ENCODE assay signal across 15 cellular contexts in genomic region chr14:28308727-28309126, GRCh38.
A peak's percentile ranks its signal among the peaks of the same experiment; 100 is the strongest.
DNase-seq lines count a peak whose midpoint lies in the region; ATAC-seq, FAIRE-seq and TF ChIP-seq lines count a peak whose summit lies in the region.
"Had no signal": no experiment of that assay in that cellular context is flagged by ENCODE, and none has a peak within 500 bp of the region (broad histone marks: within the 10 kb centered on the region; RNA-seq: fewer than 3 reads in every experiment).

No MANE protein-coding gene starts in this region.

- no peaks in the 10 kb centered on the region for H3K27me3 Mint-ChIP-seq in astrocyte (ENCODE audit: low read depth, unreplicated experiment)
- H3K27me3 Mint-ChIP-seq: memory B cell had no signal

- H3K27me3 ChIP-seq in astrocyte (ENCODE audit: insufficient read depth, low read length): no peaks in the 10 kb centered on the region
- H3K27me3 ChIP-seq: tibial artery had no signal

- H3K9me3 ChIP-seq in astrocyte (ENCODE audit: insufficient read depth, low read depth, low read length) (no peaks in the 10 kb centered on the region), mucosa of descending colon (peaks cover 3% of the 10 kb centered on the region)
- H3K9me3 ChIP-seq: tibial artery had no signal

- H3K36me3 ChIP-seq in astrocyte (ENCODE audit: insufficient read depth, low read length): no peaks in the 10 kb centered on the region
- H3K36me3 ChIP-seq in mucosa of descending colon (ENCODE audit: low read depth): no peaks in the 10 kb centered on the region
- H3K36me3 ChIP-seq: tibial artery had no signal

- peak; percentile 24 for DNase-seq in HT-29 (ENCODE audit: low spot score)
- peak; percentile 97 for DNase-seq in astrocyte (ENCODE audit: low read depth)
- peak; percentile 81 for DNase-seq in fibroblast of the aortic adventitia (ENCODE audit: low read depth)
- peak; percentile 65 for DNase-seq in smooth muscle cell of the brain vasculature (ENCODE audit: low read depth, low spot score)
- DNase-seq in GM19239 (ENCODE audit: insufficient read length, low spot score): no peak
- no peak for DNase-seq in mucosa of descending colon
- DNase-seq in coronary artery (ENCODE audit: low spot score): no peak
- no peak for DNase-seq in NCI-H187 (lab: John Stamatoyannopoulos, UW)
- DNase-seq: activated CD4-positive, alpha-beta T cell treated with anti-CD3 and anti-CD28 coated beads for 48 hours; activated T-cell treated with anti-CD3 and anti-CD28 coated beads, Interleukin-2, amount 50 U/mL, for 48 hours; amygdala; tibial artery had no signal

- intact Hi-C loops in mucosa of descending colon (cut with DNase I, micrococcal nuclease): no loop called here

- no peak for TF ChIP-seq CTCF in astrocyte (IDR thresholded peaks at IDR 0.05; ENCODE audit: insufficient read depth, low read depth, low read length)
- TF ChIP-seq CTCF in fibroblast of the aortic adventitia (IDR thresholded peaks at IDR 0.05; ENCODE audit: insufficient read depth, low read length): no peak
- no peak for TF ChIP-seq CTCF in mucosa of descending colon (IDR thresholded peaks at IDR 0.05)
- TF ChIP-seq CTCF in coronary artery (IDR thresholded peaks at IDR 0.05): no peak

- H3K4me3 Mint-ChIP-seq in astrocyte (ENCODE audit: unreplicated experiment): no peak overlapping the region
- H3K4me3 Mint-ChIP-seq: memory B cell; T-helper 1 cell treated with Interleukin-12 subunit alpha and Interleukin-12 subunit beta and Interleukin-4 antibody, amounts not matched to agents 30 μg/mL and 1 μg/mL, for 36 hours had no signal

- no peaks in the 10 kb centered on the region for H3K79me2 ChIP-seq in astrocyte (ENCODE audit: insufficient read depth, low read length)

- H3K27ac Mint-ChIP-seq in astrocyte (ENCODE audit: unreplicated experiment): peak overlapping the region; percentile 4
- H3K27ac Mint-ChIP-seq: memory B cell; T-helper 1 cell treated with Interleukin-12 subunit alpha and Interleukin-12 subunit beta and Interleukin-4 antibody, amounts not matched to agents 30 μg/mL and 1 μg/mL, for 36 hours had no signal

- H3K4me1 Mint-ChIP-seq in astrocyte (ENCODE audit: low read depth, unreplicated experiment): peaks cover 18% of the 10 kb centered on the region
- H3K4me1 Mint-ChIP-seq: memory B cell had no signal

- FAIRE-seq in astrocyte (lab: Jason Lieb, UNC) (peak; percentile 79), GM19239 (lab: Jason Lieb, UNC) (no peak)
- FAIRE-seq: endometrium had no signal

- no peaks in the 10 kb centered on the region for H3K36me3 Mint-ChIP-seq in astrocyte (ENCODE audit: low read depth, unreplicated experiment)
- H3K36me3 Mint-ChIP-seq: memory B cell had no signal

- H3K27ac ChIP-seq in astrocyte (ENCODE audit: low read depth, low read length): peak overlapping the region; percentile 69
- no peak overlapping the region for H3K27ac ChIP-seq in coronary artery
- H3K27ac ChIP-seq: tibial artery had no signal

- no peaks in the 10 kb centered on the region for H3K9me3 Mint-ChIP-seq in astrocyte (ENCODE audit: unreplicated experiment)
- H3K9me3 Mint-ChIP-seq: memory B cell had no signal

- no peak overlapping the region for H3K4me3 ChIP-seq in astrocyte (ENCODE audit: insufficient read depth, low read depth, low read length)
- no peak overlapping the region for H3K4me3 ChIP-seq in fibroblast of the aortic adventitia (ENCODE audit: low read depth, low read length)
- no peak overlapping the region for H3K4me3 ChIP-seq in mucosa of descending colon
- no peak overlapping the region for H3K4me3 ChIP-seq in coronary artery
- H3K4me3 ChIP-seq: tibial artery had no signal

- no peak for ATAC-seq in mucosa of descending colon

- peak overlapping the region; percentile 40 for H3K9ac ChIP-seq in astrocyte (ENCODE audit: low read length)

- H2AFZ ChIP-seq in astrocyte (ENCODE audit: low read depth, low read length): peak overlapping the region; percentile 0

- H3K4me1 ChIP-seq in astrocyte (ENCODE audit: insufficient read depth, low read length): peaks cover 11% of the 10 kb centered on the region
- H3K4me1 ChIP-seq in mucosa of descending colon (ENCODE audit: low read depth): no peaks in the 10 kb centered on the region
- H3K4me1 ChIP-seq: tibial artery had no signal

- no peaks in the 10 kb centered on the region for H4K20me1 ChIP-seq in astrocyte (ENCODE audit: insufficient read depth, low read length)

- peak overlapping the region; percentile 58 for H3K4me2 ChIP-seq in astrocyte (ENCODE audit: low read length)

Comparison
In these comparisons a context has a peak if more than half of its experiments do, and no peak if none do; other contexts are left out.
1. DNase-seq: peak in HT-29 (single experiment), astrocyte (single experiment), fibroblast of the aortic adventitia (single experiment) and smooth muscle cell of the brain vasculature (single experiment); none in GM19239 (single experiment), mucosa of descending colon (0 of 3), coronary artery (single experiment) and NCI-H187 (0 of 2).